21 cellular contexts compared by ENCODE assay signal in genomic region chr11:119578466-119579220, GRCh38.
DNase-seq lines count a peak whose midpoint lies in the region; ATAC-seq and TF ChIP-seq lines count a peak whose summit lies in the region.
"Had no signal": no experiment of that assay in that cellular context is flagged by ENCODE, and none has a peak within 500 bp of the region (broad histone marks: within the 10 kb centered on the region; RNA-seq: fewer than 3 reads in every experiment).

No MANE protein-coding gene starts in this region.

- ATAC-seq in activated T-cell treated with anti-CD3 and anti-CD28 coated beads, Interleukin-2, amount 50 U/mL, for 4 hours: no peak
- ATAC-seq: activated naive CD8-positive, alpha-beta T cell treated with anti-CD3 and anti-CD28 coated beads, Interleukin-2, amount 50 U/mL, for 24 hours; HCT116; left cardiac atrium; stimulated activated naive CD8-positive, alpha-beta T cell treated with anti-CD3 and anti-CD28 coated beads, Interleukin-15, amount 100 ng/mL, for 72 hours had no signal

- in situ Hi-C loops in KBM-7 (cut with MboI; ENCODE audit: low pct_unique_long_range_greater_than_20kb, low sequenced_read_pairs): no loop called here

- TF ChIP-seq CTCF in fibroblast of mammary gland (conservative IDR thresholded peaks at IDR 0.05; ENCODE audit: control insufficient read depth, insufficient read depth, low read depth, low read length): no peak

- no peaks in the 10 kb centered on the region for H3K36me3 Mint-ChIP-seq in activated T-cell treated with anti-CD3 and anti-CD28 coated beads, Interleukin-2, amount 50 U/mL, for 4 hours (ENCODE audit: insufficient read depth)
- H3K36me3 Mint-ChIP-seq: brain had no signal

- peaks cover 35% of the 10 kb centered on the region for H3K27me3 Mint-ChIP-seq in activated T-cell treated with anti-CD3 and anti-CD28 coated beads, Interleukin-2, amount 50 U/mL, for 4 hours (ENCODE audit: low read depth)

- H3K9me3 Mint-ChIP-seq in activated T-cell treated with anti-CD3 and anti-CD28 coated beads, Interleukin-2, amount 50 U/mL, for 4 hours: peaks cover 3% of the 10 kb centered on the region
- H3K9me3 Mint-ChIP-seq: activated naive CD8-positive, alpha-beta T cell treated with anti-CD3 and anti-CD28 coated beads, Interleukin-2, amount 50 U/mL, for 24 hours; stimulated activated naive CD8-positive, alpha-beta T cell treated with anti-CD3 and anti-CD28 coated beads, Interleukin-15, amount 100 ng/mL, for 72 hours had no signal

- H3K4me3 ChIP-seq in fibroblast of mammary gland (ENCODE audit: control insufficient read depth, low read depth, low read length): no peak overlapping the region
- H3K4me3 ChIP-seq: SJCRH30, tibial artery had no signal

- DNase-seq in HCEC 1CT: peak; percentile 39
- peak; percentile 58 for DNase-seq in NCI-H146 treated with DMSO at 0.1 percent for 48 hours (lab: John Stamatoyannopoulos, UW; ENCODE audit: unreplicated experiment)
- DNase-seq in SHP77 treated with DMSO at 0.1 percent for 48 hours (lab: John Stamatoyannopoulos, UW): peak; percentile 43
- peak; percentile 21 for DNase-seq in fibroblast of mammary gland (ENCODE audit: low read depth)
- DNase-seq in activated T-cell treated with anti-CD3 and anti-CD28 coated beads, Interleukin-2, amount 50 U/mL, for 4 hours: no peak
- no peak for DNase-seq in KBM-7
- no peak for DNase-seq in GM19238 (ENCODE audit: insufficient read length, low spot score)
- no peak for DNase-seq in GOT3 (lab: John Stamatoyannopoulos, UW)
- DNase-seq: activated CD4-positive, alpha-beta T cell treated with anti-CD3 and anti-CD28 coated beads, Interleukin-2, amount 50 U/mL, for 1 hour; activated naive CD8-positive, alpha-beta T cell treated with anti-CD3 and anti-CD28 coated beads, Interleukin-2, amount 50 U/mL, for 24 hours; CD4-positive, alpha-beta T cell; GDM1; left cardiac atrium; NCI-H446 treated with DMSO at 0.1 percent for 48 hours; retina; SJCRH30; stimulated activated naive CD8-positive, alpha-beta T cell treated with anti-CD3 and anti-CD28 coated beads, Interleukin-15, amount 100 ng/mL, for 72 hours; tibial artery; WERI-Rb-1 had no signal

- no peaks in the 10 kb centered on the region for H3K4me1 Mint-ChIP-seq in activated T-cell treated with anti-CD3 and anti-CD28 coated beads, Interleukin-2, amount 50 U/mL, for 4 hours (ENCODE audit: low read depth)
- H3K4me1 Mint-ChIP-seq: stimulated activated naive CD8-positive, alpha-beta T cell treated with anti-CD3 and anti-CD28 coated beads, Interleukin-15, amount 100 ng/mL, for 72 hours had no signal

- no peak overlapping the region for H3K4me3 Mint-ChIP-seq in activated T-cell treated with anti-CD3 and anti-CD28 coated beads, Interleukin-2, amount 50 U/mL, for 4 hours
- H3K4me3 Mint-ChIP-seq: activated naive CD8-positive, alpha-beta T cell treated with anti-CD3 and anti-CD28 coated beads, Interleukin-2, amount 50 U/mL, for 24 hours; brain; CD4-positive, alpha-beta T cell; stimulated activated naive CD8-positive, alpha-beta T cell treated with anti-CD3 and anti-CD28 coated beads, Interleukin-15, amount 100 ng/mL, for 72 hours had no signal

Comparison
In these comparisons a context has a peak if more than half of its experiments do, and no peak if none do; other contexts are left out.
1. DNase-seq: peak in HCEC 1CT (single experiment), NCI-H146 treated with DMSO at 0.1 percent for 48 hours (single experiment), SHP77 treated with DMSO at 0.1 percent for 48 hours (single experiment) and fibroblast of mammary gland (single experiment); none in activated T-cell treated with anti-CD3 and anti-CD28 coated beads, Interleukin-2, amount 50 U/mL, for 4 hours (single experiment), KBM-7 (single experiment), GM19238 (single experiment) and GOT3 (single experiment).